28 cellular contexts compared by ENCODE assay signal in genomic region chr1:112731451-112731850, GRCh38. TPM values are rescaled to one million over a fixed set of nuclear protein-coding genes. Genes with fewer than 3 reads are reported as not detected.
"Had no signal": no experiment of that assay in that cellular context is flagged by ENCODE, and none has a peak within 500 bp of the region (broad histone marks: within the 10 kb centered on the region; RNA-seq: fewer than 3 reads in every experiment).

No MANE protein-coding gene starts in this region.

- H3K4me3 Mint-ChIP-seq: activated CD4-positive, alpha-beta memory T cell treated with anti-CD3 and anti-CD28 coated beads, Interleukin-2, amount 10 ng/mL, durations not matched to agents 7 days and 5 days; activated CD4-positive, alpha-beta T cell treated with anti-CD3 and anti-CD28 coated beads for 36 hours; activated CD4-positive, alpha-beta T cell treated with anti-CD3 and anti-CD28 coated beads, Interleukin-2, amount 10 ng/mL, durations not matched to agents 7 days and 5 days; activated naive CD4-positive, alpha-beta T cell treated with anti-CD3 and anti-CD28 coated beads, Interleukin-2, amount 10 ng/mL, durations not matched to agents 7 days and 5 days; activated naive CD8-positive, alpha-beta T cell treated with anti-CD3 and anti-CD28 coated beads, Interleukin-2, amount 10 ng/mL, durations not matched to agents 7 days and 5 days; activated T-cell treated with anti-CD3 and anti-CD28 coated beads, Interleukin-2, amount 50 U/mL, for 24 hours; activated T-cell treated with anti-CD3 and anti-CD28 coated beads, Interleukin-2, amount 50 U/mL, for 72 hours; central memory CD8-positive, alpha-beta T cell; effector memory CD8-positive, alpha-beta T cell had no signal

- H3K27me3 Mint-ChIP-seq: activated T-cell treated with anti-CD3 and anti-CD28 coated beads, Interleukin-2, amount 50 U/mL, for 24 hours had no signal

- H3K27me3 ChIP-seq: brain microvascular endothelial cell, esophagus muscularis mucosa, foreskin keratinocyte, gastrocnemius medialis had no signal

- ATAC-seq: activated CD4-positive, alpha-beta T cell treated with anti-CD3 and anti-CD28 coated beads for 36 hours; activated naive CD4-positive, alpha-beta T cell treated with anti-CD3 and anti-CD28 coated beads, Interleukin-2, amount 50 U/mL, for 72 hours; activated T-cell treated with anti-CD3 and anti-CD28 coated beads, Interleukin-2, amount 50 U/mL, for 72 hours; effector memory CD8-positive, alpha-beta T cell; foreskin keratinocyte; gastrocnemius medialis; heart left ventricle had no signal

- H3K4me3 ChIP-seq: esophagus muscularis mucosa, gastrocnemius medialis, heart left ventricle had no signal

- H3K4me1 ChIP-seq: esophagus muscularis mucosa, gastrocnemius medialis, heart left ventricle had no signal

- H3K4me1 Mint-ChIP-seq: activated CD4-positive, alpha-beta memory T cell treated with anti-CD3 and anti-CD28 coated beads, Interleukin-2, amount 10 ng/mL, durations not matched to agents 7 days and 5 days; activated CD4-positive, alpha-beta T cell treated with anti-CD3 and anti-CD28 coated beads, Interleukin-2, amount 10 ng/mL, durations not matched to agents 7 days and 5 days; activated naive CD4-positive, alpha-beta T cell treated with anti-CD3 and anti-CD28 coated beads, Interleukin-2, amount 10 ng/mL, durations not matched to agents 7 days and 5 days; activated naive CD8-positive, alpha-beta T cell treated with anti-CD3 and anti-CD28 coated beads, Interleukin-2, amount 10 ng/mL, durations not matched to agents 7 days and 5 days; central memory CD8-positive, alpha-beta T cell had no signal

- H3K36me3 ChIP-seq: brain microvascular endothelial cell, esophagus muscularis mucosa, gastrocnemius medialis, heart left ventricle had no signal

- H3K9me3 ChIP-seq: esophagus muscularis mucosa, gastrocnemius medialis, heart left ventricle had no signal

- H3K9me3 Mint-ChIP-seq: activated CD4-positive, alpha-beta memory T cell treated with anti-CD3 and anti-CD28 coated beads, Interleukin-2, amount 10 ng/mL, durations not matched to agents 7 days and 5 days; activated CD4-positive, alpha-beta T cell treated with anti-CD3 and anti-CD28 coated beads, Interleukin-2, amount 10 ng/mL, durations not matched to agents 7 days and 5 days; activated naive CD4-positive, alpha-beta T cell treated with anti-CD3 and anti-CD28 coated beads, Interleukin-2, amount 10 ng/mL, durations not matched to agents 7 days and 5 days; activated naive CD8-positive, alpha-beta T cell treated with anti-CD3 and anti-CD28 coated beads, Interleukin-2, amount 10 ng/mL, durations not matched to agents 7 days and 5 days; activated T-cell treated with anti-CD3 and anti-CD28 coated beads, Interleukin-2, amount 50 U/mL, for 24 hours; activated T-cell treated with anti-CD3 and anti-CD28 coated beads, Interleukin-2, amount 50 U/mL, for 72 hours; central memory CD8-positive, alpha-beta T cell; effector memory CD8-positive, alpha-beta T cell had no signal

- DNase-seq: activated CD4-positive, alpha-beta memory T cell treated with anti-CD3 and anti-CD28 coated beads, Interleukin-2, amount 10 ng/mL, durations not matched to agents 7 days and 5 days; activated CD4-positive, alpha-beta T cell treated with anti-CD3 and anti-CD28 coated beads for 36 hours; activated CD4-positive, alpha-beta T cell treated with anti-CD3 and anti-CD28 coated beads, Interleukin-2, amount 10 ng/mL, durations not matched to agents 7 days and 5 days; activated CD4-positive, alpha-beta T cell treated with anti-CD3 and anti-CD28 coated beads, Interleukin-2, amount 50 U/mL, for 4 hours; activated CD4-positive, CD25-positive, alpha-beta regulatory T cell; activated CD4-positive, CD25-positive, alpha-beta regulatory T cell treated with anti-CD3 and anti-CD28 coated beads, Interleukin-2, amount 50 U/mL, for 72 hours; activated CD8-positive, alpha-beta memory T cell treated with anti-CD3 and anti-CD28 coated beads, Interleukin-2, amount 50 U/mL, for 48 hours; activated gamma-delta T cell; activated naive CD4-positive, alpha-beta T cell; activated naive CD4-positive, alpha-beta T cell treated with anti-CD3 and anti-CD28 coated beads, Interleukin-2, amount 10 ng/mL, durations not matched to agents 7 days and 5 days; activated naive CD8-positive, alpha-beta T cell treated with anti-CD3 and anti-CD28 coated beads, Interleukin-2, amount 10 ng/mL, durations not matched to agents 7 days and 5 days; activated T-cell treated with anti-CD3 and anti-CD28 coated beads for 4 hours; activated T-cell treated with anti-CD3 and anti-CD28 coated beads, Interleukin-2, amount 50 U/mL, for 24 hours; activated T-cell treated with anti-CD3 and anti-CD28 coated beads, Interleukin-2, amount 50 U/mL, for 72 hours; brain microvascular endothelial cell; cortex of kidney; dermis blood vessel endothelial cell; effector CD4-positive, alpha-beta T cell; effector memory CD8-positive, alpha-beta T cell; erythroblast; foreskin keratinocyte; gastrocnemius medialis; glutamatergic neuron; heart left ventricle; T-helper 2 cell had no signal

- H3K27ac Mint-ChIP-seq: activated CD4-positive, alpha-beta memory T cell treated with anti-CD3 and anti-CD28 coated beads, Interleukin-2, amount 10 ng/mL, durations not matched to agents 7 days and 5 days; activated CD4-positive, alpha-beta T cell treated with anti-CD3 and anti-CD28 coated beads for 36 hours; activated CD4-positive, alpha-beta T cell treated with anti-CD3 and anti-CD28 coated beads, Interleukin-2, amount 10 ng/mL, durations not matched to agents 7 days and 5 days; activated naive CD4-positive, alpha-beta T cell treated with anti-CD3 and anti-CD28 coated beads, Interleukin-2, amount 10 ng/mL, durations not matched to agents 7 days and 5 days; activated naive CD4-positive, alpha-beta T cell treated with anti-CD3 and anti-CD28 coated beads, Interleukin-2, amount 50 U/mL, for 72 hours; activated naive CD8-positive, alpha-beta T cell treated with anti-CD3 and anti-CD28 coated beads, Interleukin-2, amount 10 ng/mL, durations not matched to agents 7 days and 5 days; activated T-cell treated with anti-CD3 and anti-CD28 coated beads, Interleukin-2, amount 50 U/mL, for 24 hours; activated T-cell treated with anti-CD3 and anti-CD28 coated beads, Interleukin-2, amount 50 U/mL, for 72 hours; effector memory CD8-positive, alpha-beta T cell had no signal

- H3K27ac ChIP-seq: brain microvascular endothelial cell, esophagus muscularis mucosa, foreskin keratinocyte, gastrocnemius medialis, heart left ventricle had no signal

- H3K36me3 Mint-ChIP-seq: activated naive CD4-positive, alpha-beta T cell treated with anti-CD3 and anti-CD28 coated beads, Interleukin-2, amount 10 ng/mL, durations not matched to agents 7 days and 5 days; activated naive CD8-positive, alpha-beta T cell treated with anti-CD3 and anti-CD28 coated beads, Interleukin-2, amount 10 ng/mL, durations not matched to agents 7 days and 5 days had no signal

RNA-seq across cellular contexts. Expression of gene PPM1J, which starts 16.3 kb away (rescaled TPM):
- total RNA-seq: activated CD4-positive, alpha-beta memory T cell treated with anti-CD3 and anti-CD28 coated beads, Interleukin-2, amount 10 ng/mL, durations not matched to agents 7 days and 5 days; activated CD4-positive, alpha-beta T cell treated with anti-CD3 and anti-CD28 coated beads, Interleukin-2, amount 10 ng/mL, durations not matched to agents 7 days and 5 days had no signal
